22 cellular contexts compared by ENCODE assay signal in the genomic region with DNA sequence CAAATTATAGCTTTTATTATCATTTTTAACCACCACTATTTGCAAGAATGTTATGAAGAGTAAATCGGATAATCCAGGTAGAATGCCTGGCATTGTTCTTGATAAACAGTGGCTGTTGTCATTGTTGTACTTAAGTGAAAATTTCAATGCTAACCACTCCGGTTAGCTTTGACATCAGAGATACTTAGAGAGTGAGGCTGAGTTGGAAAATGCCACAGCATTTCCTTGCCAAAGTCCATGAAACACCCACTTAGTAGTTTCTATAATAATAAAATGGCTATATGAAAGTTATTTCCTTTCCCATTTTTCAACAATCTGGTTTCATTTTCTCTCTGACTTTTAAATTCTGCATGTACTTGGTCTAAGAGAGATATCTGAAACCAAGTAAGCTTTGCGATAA.
"Had no signal": no experiment of that assay in that cellular context is flagged by ENCODE, and none has a peak within 500 bp of the region (broad histone marks: within the 10 kb centered on the region; RNA-seq: fewer than 3 reads in every experiment).

No MANE protein-coding gene starts in this region.

- H3K36me3 Mint-ChIP-seq: type B pancreatic cell had no signal

- H3K9me3 ChIP-seq: gastroesophageal sphincter, sigmoid colon, stomach had no signal

- DNase-seq: effector CD4-positive, alpha-beta T cell; endodermal cell; erythroblast; glutamatergic neuron; left cardiac atrium; left ventricle myocardium superior; mesenchymal stem cell; naive thymus-derived CD4-positive, alpha-beta T cell; nephron progenitor cell; posterior cingulate gyrus; sigmoid colon; stimulated activated CD4-positive, alpha-beta T cell treated with anti-CD3 and anti-CD28 coated beads, Interleukin-12 subunit alpha, Interleukin-12 subunit beta, amount 100 ng/mL, for 4 hours; stimulated activated naive CD4-positive, alpha-beta T cell; stomach had no signal

- H3K9me3 Mint-ChIP-seq: endodermal cell; naive thymus-derived CD4-positive, alpha-beta T cell; nephron progenitor cell; type B pancreatic cell had no signal

- H3K4me1 Mint-ChIP-seq: nephron progenitor cell had no signal

- FAIRE-seq: endothelial cell of umbilical vein, keratinocyte, urothelium cell line had no signal

- H3K27ac ChIP-seq: coronary artery, gastroesophageal sphincter, sigmoid colon, skin epidermis had no signal

- H3K27ac Mint-ChIP-seq: endodermal cell, nephron progenitor cell had no signal

- H3K4me3 Mint-ChIP-seq: endodermal cell; naive thymus-derived CD4-positive, alpha-beta T cell; nephron progenitor cell; type B pancreatic cell had no signal

- H3K27me3 ChIP-seq: gastroesophageal sphincter, sigmoid colon, stomach had no signal

- H3K27me3 Mint-ChIP-seq: naive thymus-derived CD4-positive, alpha-beta T cell; type B pancreatic cell had no signal

- H3K4me3 ChIP-seq: coronary artery, gastroesophageal sphincter, lung, sigmoid colon, skin epidermis, stomach had no signal

- H3K36me3 ChIP-seq: gastroesophageal sphincter, sigmoid colon, stomach had no signal
